In genomic region chr11:64447717-64448598, GRCh38 we compare ENCODE assay signal across 8 cellular contexts.
DNase-seq lines count a peak whose midpoint lies in the region; ATAC-seq and TF ChIP-seq lines count a peak whose summit lies in the region.

No MANE protein-coding gene starts in this region.

- TF ChIP-seq CTCF in Caco-2 (IDR thresholded peaks at IDR 0.05; ENCODE audit: insufficient read depth in 1 of 2, low read depth in 1 of 2, low read length in 1 of 2, severe bottlenecking in 1 of 2, unreplicated experiment in 1 of 2), result no peak

- peaks cover 14% of the 10 kb centered on the region for H3K36me3 Mint-ChIP-seq in Caco-2 (ENCODE audit: insufficient read depth, unreplicated experiment)
- H3K36me3 Mint-ChIP-seq in activated T-helper 1 cell treated with anti-CD3 and anti-CD28 coated beads, Interleukin-12 subunit alpha, Interleukin-12 subunit beta, Interleukin-2, Interleukin-4 antibody, amounts not matched to agents 30 ng/mL and 10 ng/mL and 1 ng/mL, durations not matched to agents 14 hours and 24 hours and 36 hours (ENCODE audit: low read depth), result no peaks in the 10 kb centered on the region
- no peaks in the 10 kb centered on the region for H3K36me3 Mint-ChIP-seq in stimulated activated memory B cell treated with anti-CD40 and anti-IgM and Interleukin-4, amounts not matched to agents 10 μg/mL and 1 μg/mL and 100 μg/mL, for 72 hours

- CTCF ChIA-PET in Caco-2 (lab: Charles Lee), result interaction anchor here (0.7 to 3.0 kb wide), 19 partner anchors 9 to 331 kb away, joined by 3 to 51 read pairs (median 6); partner anchors contain the start of genes PRDX5, SF1 and TRMT112

- H3K4me3 Mint-ChIP-seq in Caco-2 (ENCODE audit: unreplicated experiment), result peak overlapping the region; percentile 89
- H3K4me3 Mint-ChIP-seq in activated T-helper 1 cell treated with anti-CD3 and anti-CD28 coated beads, Interleukin-12 subunit alpha, Interleukin-12 subunit beta, Interleukin-2, Interleukin-4 antibody, amounts not matched to agents 30 ng/mL and 10 ng/mL and 1 ng/mL, durations not matched to agents 14 hours and 24 hours and 36 hours, result peak overlapping the region; percentile 19
- H3K4me3 Mint-ChIP-seq in stimulated activated memory B cell treated with anti-CD40 and anti-IgM and Interleukin-4, amounts not matched to agents 10 μg/mL and 1 μg/mL and 100 μg/mL, for 72 hours, result peak overlapping the region; percentile 80

- POLR2A ChIA-PET in Caco-2 (lab: Charles Lee), result interaction anchor here (0.5 to 1.8 kb wide), 3 partner anchors 14 to 143 kb away, joined by 3 to 7 read pairs (median 5); partner anchors contain the start of genes ESRRA and PRDX5

- H3K4me1 Mint-ChIP-seq in Caco-2 (ENCODE audit: low read depth, unreplicated experiment), result peaks cover 20% of the 10 kb centered on the region
- H3K4me1 Mint-ChIP-seq in activated T-helper 1 cell treated with anti-CD3 and anti-CD28 coated beads, Interleukin-12 subunit alpha, Interleukin-12 subunit beta, Interleukin-2, Interleukin-4 antibody, amounts not matched to agents 30 ng/mL and 10 ng/mL and 1 ng/mL, durations not matched to agents 14 hours and 24 hours and 36 hours (ENCODE audit: low read depth), result peaks cover 21% of the 10 kb centered on the region
- peaks cover 34% of the 10 kb centered on the region for H3K4me1 Mint-ChIP-seq in stimulated activated memory B cell treated with anti-CD40 and anti-IgM and Interleukin-4, amounts not matched to agents 10 μg/mL and 1 μg/mL and 100 μg/mL, for 72 hours

- intact Hi-C loops in Caco-2 (cut with micrococcal nuclease; ENCODE audit: unreplicated experiment), result loop anchor here (2.0 to 5.0 kb wide), 4 partner anchors 61 to 131 kb away; partner anchors contain the start of genes RPS6KA4 and TRMT112
- intact Hi-C loops in activated T-helper 1 cell treated with anti-CD3 and anti-CD28 coated beads, Interleukin-12 subunit alpha, Interleukin-12 subunit beta, Interleukin-2, Interleukin-4 antibody, amounts not matched to agents 30 ng/mL and 10 ng/mL and 1 ng/mL, durations not matched to agents 14 hours and 24 hours and 36 hours (cut with micrococcal nuclease), result loop anchor here (1.0 kb wide), 1 partner anchor 205 kb away; no protein-coding TSS in a partner anchor

- H3K27ac Mint-ChIP-seq in Caco-2 (ENCODE audit: unreplicated experiment), result no peak overlapping the region
- no peak overlapping the region for H3K27ac Mint-ChIP-seq in activated T-helper 1 cell treated with anti-CD3 and anti-CD28 coated beads, Interleukin-12 subunit alpha, Interleukin-12 subunit beta, Interleukin-2, Interleukin-4 antibody, amounts not matched to agents 30 ng/mL and 10 ng/mL and 1 ng/mL, durations not matched to agents 14 hours and 24 hours and 36 hours
- H3K27ac Mint-ChIP-seq in stimulated activated memory B cell treated with anti-CD40 and anti-IgM and Interleukin-4, amounts not matched to agents 10 μg/mL and 1 μg/mL and 100 μg/mL, for 72 hours, result peak overlapping the region; percentile 73

- BruUV-seq in Caco-2 (replicated peaks; lab: Mats Ljungman, UMichigan), result no TSS peak

- H3K9me3 ChIP-seq in Caco-2 (no peaks in the 10 kb centered on the region), iPS-18a (ENCODE audit: control insufficient read depth, low read depth, low read length) (no peaks in the 10 kb centered on the region)

- no peak overlapping the region for H3K9ac ChIP-seq in iPS-18a (ENCODE audit: low read length)

- H3K27ac ChIP-seq in iPS-18a (ENCODE audit: low read length), result no peak overlapping the region

- peaks cover 17% of the 10 kb centered on the region for H3K4me1 ChIP-seq in Caco-2
- peaks cover 3% of the 10 kb centered on the region for H3K4me1 ChIP-seq in iPS-18a (ENCODE audit: control insufficient read depth, low read depth, low read length)

- DNase-seq in Caco-2 (peak in 1 of 2 experiments; percentile 32), GF-D8 (lab: John Stamatoyannopoulos, UW) (no peak)
- no peak for DNase-seq in activated T-helper 1 cell treated with anti-CD3 and anti-CD28 coated beads, Interleukin-12 subunit alpha, Interleukin-12 subunit beta, Interleukin-2, Interleukin-4 antibody, amounts not matched to agents 30 ng/mL and 10 ng/mL and 1 ng/mL, durations not matched to agents 14 hours and 24 hours and 36 hours (ENCODE audit: low spot score)

- H3K27me3 Mint-ChIP-seq in Caco-2 (ENCODE audit: insufficient read depth, unreplicated experiment), result no peaks in the 10 kb centered on the region
- H3K27me3 Mint-ChIP-seq in activated T-helper 1 cell treated with anti-CD3 and anti-CD28 coated beads, Interleukin-12 subunit alpha, Interleukin-12 subunit beta, Interleukin-2, Interleukin-4 antibody, amounts not matched to agents 30 ng/mL and 10 ng/mL and 1 ng/mL, durations not matched to agents 14 hours and 24 hours and 36 hours (ENCODE audit: insufficient read depth), result peaks cover 23% of the 10 kb centered on the region
- peaks cover 3% of the 10 kb centered on the region for H3K27me3 Mint-ChIP-seq in stimulated activated memory B cell treated with anti-CD40 and anti-IgM and Interleukin-4, amounts not matched to agents 10 μg/mL and 1 μg/mL and 100 μg/mL, for 72 hours

- H3K27me3 ChIP-seq in Caco-2 (replicated peaks; ENCODE audit: control insufficient read depth, insufficient read depth, low read length), result no peaks in the 10 kb centered on the region; the same call in 1 of the 2 replicates
- H3K27me3 ChIP-seq in iPS-18a (ENCODE audit: control insufficient read depth, insufficient read depth, low read length), result peaks cover 25% of the 10 kb centered on the region

- H3K36me3 ChIP-seq in Caco-2 (ENCODE audit: control insufficient read depth, insufficient read depth, low read length), result no peaks in the 10 kb centered on the region
- no peaks in the 10 kb centered on the region for H3K36me3 ChIP-seq in iPS-18a (ENCODE audit: control insufficient read depth, low read depth, low read length)

- H3K9me3 Mint-ChIP-seq in Caco-2 (ENCODE audit: unreplicated experiment), result no peaks in the 10 kb centered on the region
- no peaks in the 10 kb centered on the region for H3K9me3 Mint-ChIP-seq in activated T-helper 1 cell treated with anti-CD3 and anti-CD28 coated beads, Interleukin-12 subunit alpha, Interleukin-12 subunit beta, Interleukin-2, Interleukin-4 antibody, amounts not matched to agents 30 ng/mL and 10 ng/mL and 1 ng/mL, durations not matched to agents 14 hours and 24 hours and 36 hours
- H3K9me3 Mint-ChIP-seq in stimulated activated memory B cell treated with anti-CD40 and anti-IgM and Interleukin-4, amounts not matched to agents 10 μg/mL and 1 μg/mL and 100 μg/mL, for 72 hours, result no peaks in the 10 kb centered on the region

- ATAC-seq in HG03460 (IDR thresholded peaks at IDR 0.05; ENCODE audit: unreplicated experiment), result peak; percentile 55
- ATAC-seq in stimulated activated memory B cell treated with anti-CD40 and anti-IgM and Interleukin-4, amounts not matched to agents 10 μg/mL and 1 μg/mL and 100 μg/mL, for 72 hours, result peak; percentile 89
- ATAC-seq in GM19455 (IDR thresholded peaks at IDR 0.05; ENCODE audit: unreplicated experiment), result no peak
- no peak for ATAC-seq in GM21576 (IDR thresholded peaks at IDR 0.05; ENCODE audit: unreplicated experiment)

- H3K4me3 ChIP-seq in Caco-2 (ENCODE audit: low read depth, low read length), result peak overlapping the region; percentile 11; the same call in 1 of the 2 replicates
- H3K4me3 ChIP-seq in iPS-18a (ENCODE audit: low read length), result peak overlapping the region; percentile 63

Comparison
In these comparisons a context has a peak if more than half of its experiments do, and no peak if none do; other contexts are left out.
1. H3K4me3 Mint-ChIP-seq: peak in every context shown above with its lines; median percentile 89 in Caco-2; 80 in stimulated activated memory B cell treated with anti-CD40 and anti-IgM and Interleukin-4, amounts not matched to agents 10 μg/mL and 1 μg/mL and 100 μg/mL, for 72 hours; 19 in activated T-helper 1 cell treated with anti-CD3 and anti-CD28 coated beads, Interleukin-12 subunit alpha, Interleukin-12 subunit beta, Interleukin-2, Interleukin-4 antibody, amounts not matched to agents 30 ng/mL and 10 ng/mL and 1 ng/mL, durations not matched to agents 14 hours and 24 hours and 36 hours.
2. ATAC-seq: peak in HG03460 (single experiment) and stimulated activated memory B cell treated with anti-CD40 and anti-IgM and Interleukin-4, amounts not matched to agents 10 μg/mL and 1 μg/mL and 100 μg/mL, for 72 hours (single experiment); none in GM19455 (single experiment) and GM21576 (single experiment).